ENCODE assay signal across 17 cellular contexts in genomic region chr7:73602721-73603651, GRCh38. TPM values are rescaled to one million over a fixed set of nuclear protein-coding genes. Genes with fewer than 3 reads are reported as not detected.
DNase-seq lines count a peak whose midpoint lies in the region; ATAC-seq, FAIRE-seq and TF ChIP-seq lines count a peak whose summit lies in the region.
"Had no signal": no experiment of that assay in that cellular context is flagged by ENCODE, and none has a peak within 500 bp of the region (broad histone marks: within the 10 kb centered on the region; RNA-seq: fewer than 3 reads in every experiment).

No MANE protein-coding gene starts in this region.

- CTCF ChIA-PET in H1 (lab: Charles Lee; ENCODE audit: partially characterized antibody): interaction anchor here (1.1 to 17.4 kb wide), 11 partner anchors 9 to 201 kb away, joined by 3 to 136 read pairs (median 57); partner anchors contain the start of genes ABHD11 and VPS37D
- CTCF ChIA-PET in naive thymus-derived CD4-positive, alpha-beta T cell (lab: Charles Lee): interaction anchor here (1.6 kb wide), 1 partner anchor 135 kb away, joined by 3 read pairs; no protein-coding TSS in a partner anchor

- H2AK5ac ChIP-seq in H1 (ENCODE audit: low read depth, low read length): no peak overlapping the region

- H3K4me1 ChIP-seq in NT2/D1 (ENCODE audit: insufficient read depth, insufficient read length) (peaks cover 6% of the 10 kb centered on the region), H1 (replicated peaks in 1 of 4; ENCODE audit: control insufficient read depth in 3 of 4, insufficient read depth in 4 of 4, low read length in 3 of 4) (peaks cover 0 to 7% (median 4%) of the 10 kb centered on the region in 4 experiments; a peak in 6 of 7 replicates)
- no peaks in the 10 kb centered on the region for H3K4me1 ChIP-seq in naive thymus-derived CD4-positive, alpha-beta T cell (ENCODE audit: control insufficient read depth in 2 of 2, insufficient read depth in 2 of 2, low read length in 2 of 2)
- H3K4me1 ChIP-seq: parathyroid adenoma had no signal

- H3K27ac Mint-ChIP-seq in CD14-positive monocyte (peak overlapping the region in 1 of 7 donors; percentile 46), progenitor cell of endocrine pancreas (no peak overlapping the region)
- H3K27ac Mint-ChIP-seq in naive thymus-derived CD4-positive, alpha-beta T cell: no peak overlapping the region
- H3K27ac Mint-ChIP-seq: mesothelial cell of epicardium, T-cell had no signal

- H3K27me3 Mint-ChIP-seq in CD14-positive monocyte (ENCODE audit: low read depth in 3 of 3) (peaks cover 54 to 71% (median 62%) of the 10 kb centered on the region in 3 donors), progenitor cell of endocrine pancreas (peaks cover 23% of the 10 kb centered on the region)
- H3K27me3 Mint-ChIP-seq in naive thymus-derived CD4-positive, alpha-beta T cell: peaks cover 8 to 22% (median 12%) of the 10 kb centered on the region in 5 donors

- H3K4me1 Mint-ChIP-seq in CD14-positive monocyte (peaks cover 49% of the 10 kb centered on the region), progenitor cell of endocrine pancreas (ENCODE audit: low read depth) (no peaks in the 10 kb centered on the region)
- H3K4me1 Mint-ChIP-seq in naive thymus-derived CD4-positive, alpha-beta T cell: peaks cover 0 to 5% (median 0%) of the 10 kb centered on the region in 7 donors
- H3K4me1 Mint-ChIP-seq: mesothelial cell of epicardium had no signal

- POLR2A ChIA-PET in H1 (lab: Charles Lee; ENCODE audit: partially characterized antibody): interaction anchor here (0.7 to 1.5 kb wide), 5 partner anchors 8 to 136 kb away, joined by 3 to 5 read pairs (median 3); partner anchors contain the start of gene ABHD11
- POLR2A ChIA-PET in naive thymus-derived CD4-positive, alpha-beta T cell (lab: Charles Lee): no interaction called here

- no peak overlapping the region for H4K5ac ChIP-seq in H1 (ENCODE audit: insufficient read length, low read depth, low read length)

- H3K56ac ChIP-seq in H1 (replicated peaks; ENCODE audit: insufficient read length, low read depth, low read length): no peak overlapping the region

- no peaks in the 10 kb centered on the region for H3K9me3 ChIP-seq in NT2/D1 (ENCODE audit: insufficient read depth, low read length)
- H3K9me3 ChIP-seq in H1 (ENCODE audit: insufficient read depth in 2 of 2, low read depth in 1 of 2, low read length in 1 of 2): no peaks in the 10 kb centered on the region
- no peaks in the 10 kb centered on the region for H3K9me3 ChIP-seq in naive thymus-derived CD4-positive, alpha-beta T cell (ENCODE audit: control insufficient read depth in 2 of 3, low read length in 3 of 3)
- H3K9me3 ChIP-seq: gastroesophageal sphincter had no signal

- TF ChIP-seq RAD21 in H1 (IDR thresholded peaks at IDR 0.05 in 1 of 2, conservative IDR thresholded peaks at IDR 0.05 in 1 of 2; ENCODE audit: low read depth in 2 of 2, low read length in 2 of 2): no peak

- DNase-seq in CD14-positive monocyte (ENCODE audit: low spot score) (peak; percentile 78), NT2/D1 (ENCODE audit: low read depth, low spot score) (no peak), H1 (ENCODE audit: low read depth in 1 of 2, low spot score in 2 of 2) (no peak), progenitor cell of endocrine pancreas (ENCODE audit: low spot score, unreplicated experiment) (no peak), activated gamma-delta T cell treated with Interleukin-2 at 50 U/mL for 16 hours (no peak)
- DNase-seq in naive thymus-derived CD4-positive, alpha-beta T cell: no peak
- DNase-seq: activated effector memory CD4-positive, alpha-beta T cell treated with anti-CD3 and anti-CD28 coated beads, Interleukin-2, amount 50 U/mL, for 16 hours; Karpas-422; NCI-H146; stimulated activated CD4-positive, alpha-beta T cell treated with anti-CD3 and anti-CD28 coated beads, Interleukin-12 subunit alpha, Interleukin-12 subunit beta, amount 100 ng/mL, for 4 hours; T-cell had no signal

- H3K23ac ChIP-seq in H1 (ENCODE audit: insufficient read length): no peak overlapping the region

- H3K4me3 Mint-ChIP-seq in CD14-positive monocyte: peak overlapping the region; percentile 20 to 48
- H3K4me3 Mint-ChIP-seq in naive thymus-derived CD4-positive, alpha-beta T cell: no peak overlapping the region
- H3K4me3 Mint-ChIP-seq in progenitor cell of endocrine pancreas (ENCODE audit: low read depth): no peak overlapping the region
- H3K4me3 Mint-ChIP-seq: mesothelial cell of epicardium, T-cell had no signal

- no peak overlapping the region for H3K4ac ChIP-seq in H1 (replicated peaks; ENCODE audit: insufficient read length, low read depth, low read length)

- no peak overlapping the region for H2BK15ac ChIP-seq in H1 (ENCODE audit: low read length)

- H4K91ac ChIP-seq in H1 (replicated peaks; ENCODE audit: insufficient read length, low read length): peak overlapping the region; percentile 15

- no peak overlapping the region for H2BK120ac ChIP-seq in H1 (replicated peaks; ENCODE audit: low read depth, low read length)

- H3K4me3 ChIP-seq in NT2/D1 (ENCODE audit: insufficient read length, low read depth) (no peak overlapping the region), H1 (ENCODE audit: extremely low read depth in 1 of 4, insufficient read depth in 2 of 4, low read depth in 3 of 4, low read length in 4 of 4) (no peak overlapping the region)
- H3K4me3 ChIP-seq in naive thymus-derived CD4-positive, alpha-beta T cell (ENCODE audit: low read length): no peak overlapping the region
- H3K4me3 ChIP-seq: gastroesophageal sphincter had no signal

- TF ChIP-seq POLR2A in H1 (IDR thresholded peaks at IDR 0.05; ENCODE audit: control extremely low read depth in 1 of 2, low read depth in 2 of 2, low read length in 2 of 2): no peak

- peak overlapping the region; percentile 27; the same call in 1 of the 2 replicates for H2BK12ac ChIP-seq in H1 (ENCODE audit: low read depth, low read length)

- no peak overlapping the region; the same call in 1 of the 2 replicates for H2BK5ac ChIP-seq in H1 (ENCODE audit: low read depth, low read length)

- peak; percentile 28 for ATAC-seq in naive thymus-derived CD4-positive, alpha-beta T cell
- ATAC-seq in GM18517 (IDR thresholded peaks at IDR 0.05; ENCODE audit: unreplicated experiment) (no peak), HG03097 (IDR thresholded peaks at IDR 0.05; ENCODE audit: low FRiP score, unreplicated experiment) (no peak)
- ATAC-seq: gastroesophageal sphincter, T-cell had no signal

- H3K14ac ChIP-seq in H1 (ENCODE audit: insufficient read length): no peak overlapping the region

- H3K36me3 ChIP-seq in NT2/D1 (ENCODE audit: insufficient read depth, insufficient read length, low read length) (no peaks in the 10 kb centered on the region), H1 (ENCODE audit: control insufficient read depth in 2 of 4, insufficient read depth in 4 of 4, low read length in 3 of 4) (no peaks in the 10 kb centered on the region; a peak in 1 of 8 replicates)
- no peaks in the 10 kb centered on the region for H3K36me3 ChIP-seq in naive thymus-derived CD4-positive, alpha-beta T cell (ENCODE audit: control insufficient read depth in 2 of 3, insufficient read depth in 3 of 3, low read length in 3 of 3)
- H3K36me3 ChIP-seq: gastroesophageal sphincter had no signal

- H3K9ac ChIP-seq in NT2/D1 (ENCODE audit: insufficient read length, low read depth): peak overlapping the region; percentile 26
- H3K9ac ChIP-seq in H1 (replicated peaks in 1 of 4; ENCODE audit: extremely low read depth in 1 of 4, low read depth in 3 of 4, low read length in 3 of 4): no peak overlapping the region
- H3K9ac ChIP-seq: parathyroid adenoma had no signal

- no peak overlapping the region for H3K4me2 ChIP-seq in H1 (ENCODE audit: insufficient read depth in 1 of 2, low read depth in 2 of 2, low read length in 2 of 2)

- H4K20me1 ChIP-seq in H1 (replicated peaks in 1 of 2; ENCODE audit: control insufficient read depth in 1 of 2, insufficient read depth in 2 of 2, low read length in 2 of 2): peaks cover 0 to 6% of the 10 kb centered on the region in 2 experiments

- no peak overlapping the region for H3K27ac ChIP-seq in H1 (ENCODE audit: low read depth, low read length)
- H3K27ac ChIP-seq in naive thymus-derived CD4-positive, alpha-beta T cell (ENCODE audit: low read depth, low read length): no peak overlapping the region
- H3K27ac ChIP-seq: gastroesophageal sphincter, parathyroid adenoma had no signal

- peak overlapping the region; percentile 2 for H4K8ac ChIP-seq in H1 (ENCODE audit: extremely low read depth, insufficient read depth, low read length)

- no peak overlapping the region; the same call in 1 of the 2 replicates for H3K18ac ChIP-seq in H1 (ENCODE audit: extremely low read depth, low read length)

- no peak overlapping the region for H2AFZ ChIP-seq in H1 (ENCODE audit: low read length)
- H2AFZ ChIP-seq: parathyroid adenoma had no signal

- H3K36me3 Mint-ChIP-seq in CD14-positive monocyte (peaks cover 9 to 12% of the 10 kb centered on the region in 2 donors), progenitor cell of endocrine pancreas (ENCODE audit: insufficient read depth) (no peaks in the 10 kb centered on the region)
- peaks cover 0 to 4% (median 0%) of the 10 kb centered on the region in 5 donors for H3K36me3 Mint-ChIP-seq in naive thymus-derived CD4-positive, alpha-beta T cell
- H3K36me3 Mint-ChIP-seq: mesothelial cell of epicardium, T-cell had no signal

- H3K79me1 ChIP-seq in H1 (ENCODE audit: low read depth, low read length): no peaks in the 10 kb centered on the region

- H3K27me3 ChIP-seq in NT2/D1 (ENCODE audit: insufficient read depth, insufficient read length): no peaks in the 10 kb centered on the region
- H3K27me3 ChIP-seq in H1 (replicated peaks in 1 of 4; ENCODE audit: control insufficient read depth in 3 of 4, extremely low read depth in 1 of 4, insufficient read depth in 3 of 4, low read length in 3 of 4): no peaks in the 10 kb centered on the region
- H3K27me3 ChIP-seq in naive thymus-derived CD4-positive, alpha-beta T cell (ENCODE audit: control insufficient read depth in 2 of 2, insufficient read depth in 2 of 2, low read length in 2 of 2): no peaks in the 10 kb centered on the region

- H2BK20ac ChIP-seq in H1 (ENCODE audit: low read length): no peak overlapping the region

- TF ChIP-seq EP300 in H1 (IDR thresholded peaks at IDR 0.05; ENCODE audit: borderline replicate concordance in 1 of 2, low read depth in 2 of 2, low read length in 2 of 2): no peak

- H3K23me2 ChIP-seq in H1 (ENCODE audit: low read depth, low read length): peaks cover 3% of the 10 kb centered on the region; the same call in 1 of the 2 replicates

- H3K79me2 ChIP-seq in H1 (ENCODE audit: control insufficient read depth in 1 of 2, insufficient read depth in 2 of 2, low read length in 2 of 2): no peaks in the 10 kb centered on the region
- H3K79me2 ChIP-seq: parathyroid adenoma had no signal

- intact Hi-C loops in CD14-positive monocyte (cut with micrococcal nuclease): loop anchor here in 1 of 2 donors (10.0 kb wide), 2 partner anchors 48 to 252 kb away; partner anchors contain the start of gene BCL7B
- intact Hi-C loops in naive thymus-derived CD4-positive, alpha-beta T cell (cut with micrococcal nuclease): no loop called here

- peaks cover 5 to 15% (median 8%) of the 10 kb centered on the region in 7 donors for H3K9me3 Mint-ChIP-seq in CD14-positive monocyte
- H3K9me3 Mint-ChIP-seq in naive thymus-derived CD4-positive, alpha-beta T cell: no peaks in the 10 kb centered on the region
- no peaks in the 10 kb centered on the region for H3K9me3 Mint-ChIP-seq in progenitor cell of endocrine pancreas (ENCODE audit: low read depth)
- H3K9me3 Mint-ChIP-seq: mesothelial cell of epicardium, T-cell had no signal

- 86% methylated on average over 20 of the region's 22 CpGs; no CpG with 5 or more reads in 1 of the 2 experiments for WGBS in H1 (ENCODE audit: extremely low coverage in 1 of 2, insufficient coverage in 1 of 2, insufficient read length in 1 of 2, insufficient replicate concordance in 2 of 2, low coverage in 1 of 2, low lambda C conversion rate in 2 of 2, missing lambda C conversion rate in 1 of 2), 2 experiments

- FAIRE-seq in H1 (lab: Jason Lieb, UNC): no peak
- FAIRE-seq: D721Med had no signal

- TF ChIP-seq CTCF in CD14-positive monocyte (IDR thresholded peaks at IDR 0.05): no peak
- no peak for TF ChIP-seq CTCF in H1 (IDR thresholded peaks at IDR 0.05; ENCODE audit: control extremely low read depth in 1 of 3, insufficient read depth in 1 of 3, low read depth in 1 of 3, low read length in 3 of 3)
- no peak for TF ChIP-seq CTCF in progenitor cell of endocrine pancreas (IDR thresholded peaks at IDR 0.05; ENCODE audit: unreplicated experiment)

RNA-seq across cellular contexts. Expression of gene MLXIPL, which starts 21.3 kb away (rescaled TPM):
- polyA plus RNA-seq in CD14-positive monocyte (under 1 TPM in 1 of 2 donors, not detected in 1; 0.15 TPM), H1 (2011; rRNA removed) (10.6 and 17.0 TPM in 2 replicates)
- 8.6 and 9.4 TPM in 2 replicates for total RNA-seq in H1 (2021; fragmentation: NEBNext Ultra II Directional; extraction: Animal tissue kit (Norgen Biotek cat#: 25700))
- polyA plus RNA-seq in H1 (2011; cell fraction: cytosol; rRNA removed): 11.1 TPM
- polyA plus RNA-seq in H1 (2011; cell fraction: nucleus; rRNA removed): 123 TPM
- polyA plus RNA-seq in H1 (2012, experiment 1 of 2): 12.1 to 25.0 TPM (median 22.0 TPM) in 4 replicates
- polyA plus RNA-seq in H1 (2012, experiment 2 of 2): 10.1 TPM
- polyA plus RNA-seq in H1 (2013, experiment 1 of 2): 13.6 TPM
- 11.2 TPM for polyA plus RNA-seq in H1 (2013, experiment 2 of 2)
- 2.0 and 2.7 TPM in 2 replicates for polyA minus RNA-seq in H1 (2011; rRNA and poly(A)+ RNA removed)
- 3.7 TPM for polyA minus RNA-seq in H1 (2011; cell fraction: cytosol; rRNA and poly(A)+ RNA removed)
- 17.7 TPM for polyA minus RNA-seq in H1 (2011; cell fraction: nucleus; rRNA and poly(A)+ RNA removed)
- not detected for total RNA-seq in naive thymus-derived CD4-positive, alpha-beta T cell
- not detected for polyA plus RNA-seq in naive thymus-derived CD4-positive, alpha-beta T cell
- 47.3 and 48.6 TPM in 2 replicates for total RNA-seq in progenitor cell of endocrine pancreas

RNA-seq across cellular contexts. Expression of gene TBL2, which starts 24.6 kb away (rescaled TPM):
- polyA plus RNA-seq in CD14-positive monocyte (10 to 100 TPM; 26.2 to 40.1 TPM), H1 (2011; rRNA removed) (29.7 and 36.7 TPM in 2 replicates)
- 22.5 and 25.8 TPM in 2 replicates for total RNA-seq in H1 (2021; fragmentation: NEBNext Ultra II Directional; extraction: Animal tissue kit (Norgen Biotek cat#: 25700))
- polyA plus RNA-seq in H1 (2011; cell fraction: cytosol; rRNA removed): 27.6 TPM
- 40.4 TPM for polyA plus RNA-seq in H1 (2011; cell fraction: nucleus; rRNA removed)
- 15.7 to 25.2 TPM (median 24.4 TPM) in 4 replicates for polyA plus RNA-seq in H1 (2012, experiment 1 of 2)
- 15.7 TPM for polyA plus RNA-seq in H1 (2012, experiment 2 of 2)
- 18.6 TPM for polyA plus RNA-seq in H1 (2013, experiment 1 of 2)
- polyA plus RNA-seq in H1 (2013, experiment 2 of 2): 21.0 TPM
- polyA minus RNA-seq in H1 (2011; rRNA and poly(A)+ RNA removed): 39.7 and 70.8 TPM in 2 replicates
- polyA minus RNA-seq in H1 (2011; cell fraction: cytosol; rRNA and poly(A)+ RNA removed): 38.4 TPM
- 23.6 TPM for polyA minus RNA-seq in H1 (2011; cell fraction: nucleus; rRNA and poly(A)+ RNA removed)
- 10 to 100 TPM; 19.2 to 40.9 (median 32.8) TPM for total RNA-seq in naive thymus-derived CD4-positive, alpha-beta T cell
- 10 to 100 TPM; 21.3 to 29.0 TPM for polyA plus RNA-seq in naive thymus-derived CD4-positive, alpha-beta T cell
- 42.1 and 44.9 TPM in 2 replicates for total RNA-seq in progenitor cell of endocrine pancreas

RNA-seq across cellular contexts. Expression of gene BCL7B, which starts 45.5 kb away (rescaled TPM):
- polyA plus RNA-seq in CD14-positive monocyte (10 to 100 TPM; 68.7 to 73.8 TPM), H1 (2011; rRNA removed) (42.1 and 44.6 TPM in 2 replicates)
- 24.9 and 32.3 TPM in 2 replicates for total RNA-seq in H1 (2021; fragmentation: NEBNext Ultra II Directional; extraction: Animal tissue kit (Norgen Biotek cat#: 25700))
- 34.9 TPM for polyA plus RNA-seq in H1 (2011; cell fraction: cytosol; rRNA removed)
- 30.7 TPM for polyA plus RNA-seq in H1 (2011; cell fraction: nucleus; rRNA removed)
- 27.5 to 31.0 TPM (median 28.8 TPM) in 4 replicates for polyA plus RNA-seq in H1 (2012, experiment 1 of 2)
- polyA plus RNA-seq in H1 (2012, experiment 2 of 2): 29.3 TPM
- polyA plus RNA-seq in H1 (2013, experiment 1 of 2): 32.4 TPM
- polyA plus RNA-seq in H1 (2013, experiment 2 of 2): 32.1 TPM
- 17.2 and 26.8 TPM in 2 replicates for polyA minus RNA-seq in H1 (2011; rRNA and poly(A)+ RNA removed)
- 25.9 TPM for polyA minus RNA-seq in H1 (2011; cell fraction: cytosol; rRNA and poly(A)+ RNA removed)
- 15.4 TPM for polyA minus RNA-seq in H1 (2011; cell fraction: nucleus; rRNA and poly(A)+ RNA removed)
- total RNA-seq in naive thymus-derived CD4-positive, alpha-beta T cell: 100 to 1,000 TPM in 2 of 5 experiments, 10 to 100 TPM in 3; 57.3 to 118 (median 78.6) TPM
- 10 to 100 TPM; 80.5 to 89.1 TPM for polyA plus RNA-seq in naive thymus-derived CD4-positive, alpha-beta T cell
- 37.8 and 46.1 TPM in 2 replicates for total RNA-seq in progenitor cell of endocrine pancreas

Comparison
In these comparisons a context has a peak if more than half of its experiments do, and no peak if none do; other contexts are left out.
1. H3K4me3 Mint-ChIP-seq: peak in CD14-positive monocyte (2 of 2); none in naive thymus-derived CD4-positive, alpha-beta T cell (0 of 10) and progenitor cell of endocrine pancreas (single experiment).